ENCODE assay signal across 1 cellular context in the genomic region with DNA sequence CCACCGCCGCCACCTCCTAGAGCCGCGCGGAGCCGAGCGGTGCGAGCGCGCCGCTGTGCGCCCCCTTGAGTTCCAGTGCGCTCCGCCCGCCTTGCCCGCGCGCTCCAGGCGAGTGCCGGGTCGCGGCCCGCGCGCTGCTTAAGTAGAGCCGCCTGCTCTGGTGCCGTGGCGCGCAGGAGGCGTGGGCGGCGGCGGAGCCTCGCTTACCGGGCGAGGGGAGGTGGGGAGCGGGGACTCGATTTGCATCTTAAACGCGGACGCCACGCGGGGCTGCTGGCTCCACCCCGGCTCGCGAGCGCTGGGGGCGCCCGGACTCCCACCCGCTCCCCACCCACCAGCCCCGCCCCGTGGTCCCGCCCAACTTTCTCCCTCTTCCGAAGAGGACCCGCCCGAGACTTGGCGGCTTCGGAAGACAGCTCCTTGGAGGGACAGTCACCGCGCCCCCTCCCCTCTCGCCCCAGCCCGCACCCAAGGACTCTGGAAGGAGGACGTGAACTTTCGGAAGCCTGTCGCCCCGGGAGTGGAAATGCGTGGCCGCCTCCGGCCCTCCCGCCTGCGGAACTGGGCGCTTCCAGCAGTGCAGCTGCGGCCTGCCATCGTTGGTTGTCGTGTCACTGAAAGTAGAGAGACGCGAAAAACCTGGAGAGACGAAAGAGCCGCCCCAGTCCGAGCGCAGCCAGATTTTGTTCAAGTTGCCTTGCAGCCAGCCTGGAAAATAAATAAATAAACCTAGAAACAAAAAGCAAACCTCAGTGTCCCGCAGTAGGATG.
TF ChIP-seq lines count a peak whose summit lies in the region.

A gene (minus strand): TSS at position 114 of the 770 bp plus-strand sequence. CDS start 257 bp downstream, outside the sequence.

TF ChIP-seq in K562, 482 proteins besides CTCF, POLR2A, EP300 and RAD21 (continued from another document):
- TF ChIP-seq, protein P1, sequence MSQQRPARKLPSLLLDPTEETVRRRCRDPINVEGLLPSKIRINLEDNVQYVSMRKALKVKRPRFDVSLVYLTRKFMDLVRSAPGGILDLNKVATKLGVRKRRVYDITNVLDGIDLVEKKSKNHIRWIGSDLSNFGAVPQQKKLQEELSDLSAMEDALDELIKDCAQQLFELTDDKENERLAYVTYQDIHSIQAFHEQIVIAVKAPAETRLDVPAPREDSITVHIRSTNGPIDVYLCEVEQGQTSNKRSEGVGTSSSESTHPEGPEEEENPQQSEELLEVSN (IDR thresholded peaks at IDR 0.05; ENCODE audit: borderline replicate concordance in 1 of 2, extremely low read depth in 1 of 2, insufficient read depth in 1 of 2, insufficient read length in 1 of 2, low read depth in 1 of 2, low read length in 1 of 2, poor library complexity in 1 of 2, severe bottlenecking in 1 of 2): peak in 1 of 2 experiments; percentile 85
- 0 out of 2 replicates have a peak, but pooled peaks have one; percentile 43 for TF ChIP-seq HDAC6 (IDR thresholded peaks at IDR 0.05; ENCODE audit: low read depth, low read length)
- TF ChIP-seq HNRNPLL (IDR thresholded peaks at IDR 0.05; ENCODE audit: low read depth, low read length, poor library complexity, severe bottlenecking): peak; percentile 16
- no peak for TF ChIP-seq TGIF2 (CRISPR knock-in tag; IDR thresholded peaks at IDR 0.05)
- peak; percentile 62 for TF ChIP-seq EGR1 (conservative IDR thresholded peaks at IDR 0.05)
- no peak for TF ChIP-seq TBL1XR1 (IDR thresholded peaks at IDR 0.05; ENCODE audit: low read length in 2 of 2)
- peak; percentile 44; the same call in 1 of the 2 replicates for TF ChIP-seq POLR2G (IDR thresholded peaks at IDR 0.05; ENCODE audit: low read depth, low read length)
- TF ChIP-seq, protein P2, sequence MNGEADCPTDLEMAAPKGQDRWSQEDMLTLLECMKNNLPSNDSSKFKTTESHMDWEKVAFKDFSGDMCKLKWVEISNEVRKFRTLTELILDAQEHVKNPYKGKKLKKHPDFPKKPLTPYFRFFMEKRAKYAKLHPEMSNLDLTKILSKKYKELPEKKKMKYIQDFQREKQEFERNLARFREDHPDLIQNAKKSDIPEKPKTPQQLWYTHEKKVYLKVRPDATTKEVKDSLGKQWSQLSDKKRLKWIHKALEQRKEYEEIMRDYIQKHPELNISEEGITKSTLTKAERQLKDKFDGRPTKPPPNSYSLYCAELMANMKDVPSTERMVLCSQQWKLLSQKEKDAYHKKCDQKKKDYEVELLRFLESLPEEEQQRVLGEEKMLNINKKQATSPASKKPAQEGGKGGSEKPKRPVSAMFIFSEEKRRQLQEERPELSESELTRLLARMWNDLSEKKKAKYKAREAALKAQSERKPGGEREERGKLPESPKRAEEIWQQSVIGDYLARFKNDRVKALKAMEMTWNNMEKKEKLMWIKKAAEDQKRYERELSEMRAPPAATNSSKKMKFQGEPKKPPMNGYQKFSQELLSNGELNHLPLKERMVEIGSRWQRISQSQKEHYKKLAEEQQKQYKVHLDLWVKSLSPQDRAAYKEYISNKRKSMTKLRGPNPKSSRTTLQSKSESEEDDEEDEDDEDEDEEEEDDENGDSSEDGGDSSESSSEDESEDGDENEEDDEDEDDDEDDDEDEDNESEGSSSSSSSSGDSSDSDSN (IDR thresholded peaks at IDR 0.05; ENCODE audit: borderline replicate concordance in 1 of 2, low read depth in 2 of 2, low read length in 2 of 2): peak in 1 of 2 experiments; percentile 58; a peak in 1 of 4 replicates
- peak; percentile 12 for TF ChIP-seq RBBP5 (IDR thresholded peaks at IDR 0.05; ENCODE audit: borderline replicate concordance, insufficient read depth, low read length, poor library complexity, severe bottlenecking)
- no peak for TF ChIP-seq MAFK (IDR thresholded peaks at IDR 0.05; ENCODE audit: low read length)
- 0 out of 2 replicates have a peak, but pooled peaks have one; percentile 42 for TF ChIP-seq GATAD2B (IDR thresholded peaks at IDR 0.05; ENCODE audit: borderline replicate concordance)
